In genomic region chr9:11335011-11335410, GRCh38 we compare ENCODE assay signal across 34 cellular contexts.
"Had no signal": no experiment of that assay in that cellular context is flagged by ENCODE, and none has a peak within 500 bp of the region (broad histone marks: within the 10 kb centered on the region; RNA-seq: fewer than 3 reads in every experiment).

No MANE protein-coding gene starts in this region.

- H3K9me3 Mint-ChIP-seq: activated CD4-positive, alpha-beta T cell treated with anti-CD3 and anti-CD28 coated beads, Interleukin-2, amount 10 ng/mL, durations not matched to agents 7 days and 5 days had no signal

- H3K27ac ChIP-seq: ascending aorta, WERI-Rb-1 had no signal

- H3K27me3 Mint-ChIP-seq: activated CD4-positive, alpha-beta memory T cell treated with anti-CD3 and anti-CD28 coated beads, Interleukin-2, amount 10 ng/mL, durations not matched to agents 7 days and 5 days; activated CD4-positive, alpha-beta T cell treated with anti-CD3 and anti-CD28 coated beads for 36 hours; activated CD4-positive, alpha-beta T cell treated with anti-CD3 and anti-CD28 coated beads, Interleukin-2, amount 10 ng/mL, durations not matched to agents 7 days and 5 days; activated CD8-positive, alpha-beta memory T cell treated with anti-CD3 and anti-CD28 coated beads, Interleukin-2, amount 10 ng/mL, durations not matched to agents 7 days and 5 days; activated naive CD4-positive, alpha-beta T cell treated with anti-CD3 and anti-CD28 coated beads, Interleukin-2, amount 10 ng/mL, durations not matched to agents 7 days and 5 days; activated naive CD4-positive, alpha-beta T cell treated with anti-CD3 and anti-CD28 coated beads, Interleukin-2, amount 50 U/mL, for 24 hours; activated naive CD8-positive, alpha-beta T cell; activated naive CD8-positive, alpha-beta T cell treated with anti-CD3 and anti-CD28 coated beads, Interleukin-2, amount 10 ng/mL, durations not matched to agents 7 days and 5 days; activated naive CD8-positive, alpha-beta T cell treated with anti-CD3 and anti-CD28 coated beads, Interleukin-2, amount 50 U/mL, for 24 hours; activated T-cell treated with anti-CD3 and anti-CD28 coated beads, Interleukin-2, amount 50 U/mL, for 24 hours; brain had no signal

- ATAC-seq: activated CD4-positive, alpha-beta T cell treated with anti-CD3 and anti-CD28 coated beads for 36 hours; activated CD4-positive, CD25-positive, alpha-beta regulatory T cell treated with anti-CD3 and anti-CD28 coated beads, Interleukin-2, amount 50 U/mL, for 24 hours; activated CD8-positive, alpha-beta memory T cell treated with anti-CD3 and anti-CD28 coated beads, Interleukin-2, amount 10 ng/mL, durations not matched to agents 7 days and 5 days; activated CD8-positive, alpha-beta T cell treated with anti-CD3 and anti-CD28 coated beads, Interleukin-2, amount 10 ng/mL, durations not matched to agents 7 days and 5 days; activated naive CD8-positive, alpha-beta T cell treated with anti-CD3 and anti-CD28 coated beads, Interleukin-2, amount 50 U/mL, for 24 hours; WTC11 had no signal

- H3K9me3 ChIP-seq: ascending aorta had no signal

- H3K27me3 ChIP-seq: ascending aorta had no signal

- H3K36me3 Mint-ChIP-seq: activated CD8-positive, alpha-beta memory T cell treated with anti-CD3 and anti-CD28 coated beads, Interleukin-2, amount 10 ng/mL, durations not matched to agents 7 days and 5 days; activated naive CD4-positive, alpha-beta T cell treated with anti-CD3 and anti-CD28 coated beads, Interleukin-2, amount 10 ng/mL, durations not matched to agents 7 days and 5 days; activated naive CD4-positive, alpha-beta T cell treated with anti-CD3 and anti-CD28 coated beads, Interleukin-2, amount 50 U/mL, for 24 hours; activated naive CD8-positive, alpha-beta T cell; activated naive CD8-positive, alpha-beta T cell treated with anti-CD3 and anti-CD28 coated beads, Interleukin-2, amount 10 ng/mL, durations not matched to agents 7 days and 5 days had no signal

- H3K4me3 ChIP-seq: ascending aorta had no signal

- DNase-seq: activated CD4-positive, alpha-beta memory T cell treated with anti-CD3 and anti-CD28 coated beads, Interleukin-2, amount 10 ng/mL, durations not matched to agents 7 days and 5 days; activated CD4-positive, alpha-beta T cell treated with anti-CD3 and anti-CD28 coated beads for 1 hour; activated CD4-positive, alpha-beta T cell treated with anti-CD3 and anti-CD28 coated beads for 36 hours; activated CD4-positive, alpha-beta T cell treated with anti-CD3 and anti-CD28 coated beads for 48 hours; activated CD4-positive, alpha-beta T cell treated with anti-CD3 and anti-CD28 coated beads, Interleukin-2, amount 10 ng/mL, durations not matched to agents 7 days and 5 days; activated CD4-positive, alpha-beta T cell treated with anti-CD3 and anti-CD28 coated beads, Interleukin-2, amount 50 U/mL, for 48 hours; activated CD4-positive, CD25-positive, alpha-beta regulatory T cell; activated CD8-positive, alpha-beta memory T cell treated with anti-CD3 and anti-CD28 coated beads for 24 hours; activated CD8-positive, alpha-beta memory T cell treated with anti-CD3 and anti-CD28 coated beads, Interleukin-2, amount 10 ng/mL, durations not matched to agents 7 days and 5 days; activated CD8-positive, alpha-beta memory T cell treated with anti-CD3 and anti-CD28 coated beads, Interleukin-2, amount 50 U/mL, for 48 hours; activated CD8-positive, alpha-beta T cell treated with anti-CD3 and anti-CD28 coated beads, Interleukin-2, amount 10 ng/mL, durations not matched to agents 7 days and 5 days; activated effector memory CD4-positive, alpha-beta T cell treated with Interleukin-2 at 50 U/mL for 16 hours; activated gamma-delta T cell; activated naive CD4-positive, alpha-beta T cell treated with anti-CD3 and anti-CD28 coated beads, Interleukin-2, amount 10 ng/mL, durations not matched to agents 7 days and 5 days; activated naive CD4-positive, alpha-beta T cell treated with Interleukin-2 at 50 U/mL for 16 hours; activated naive CD8-positive, alpha-beta T cell treated with anti-CD3 and anti-CD28 coated beads, Interleukin-2, amount 10 ng/mL, durations not matched to agents 7 days and 5 days; activated naive CD8-positive, alpha-beta T cell treated with anti-CD3 and anti-CD28 coated beads, Interleukin-2, amount 50 U/mL, for 24 hours; activated T-cell treated with anti-CD3 and anti-CD28 coated beads, Interleukin-2, amount 50 U/mL, for 24 hours; amygdala; anterior cingulate cortex; central memory CD4-positive, alpha-beta T cell; T-helper 1 cell; T-helper 2 cell; T-helper 9 cell; WERI-Rb-1 had no signal

- H3K4me1 Mint-ChIP-seq: activated CD4-positive, alpha-beta memory T cell treated with anti-CD3 and anti-CD28 coated beads, Interleukin-2, amount 10 ng/mL, durations not matched to agents 7 days and 5 days; activated CD4-positive, alpha-beta T cell treated with anti-CD3 and anti-CD28 coated beads for 36 hours; activated CD8-positive, alpha-beta memory T cell treated with anti-CD3 and anti-CD28 coated beads, Interleukin-2, amount 10 ng/mL, durations not matched to agents 7 days and 5 days; activated naive CD4-positive, alpha-beta T cell treated with anti-CD3 and anti-CD28 coated beads, Interleukin-2, amount 10 ng/mL, durations not matched to agents 7 days and 5 days; activated naive CD4-positive, alpha-beta T cell treated with anti-CD3 and anti-CD28 coated beads, Interleukin-2, amount 50 U/mL, for 24 hours; activated naive CD8-positive, alpha-beta T cell treated with anti-CD3 and anti-CD28 coated beads, Interleukin-2, amount 50 U/mL, for 24 hours; brain; WTC11 had no signal

- H3K36me3 ChIP-seq: ascending aorta, WERI-Rb-1 had no signal

- H3K4me1 ChIP-seq: ascending aorta had no signal

- FAIRE-seq: TTC549 had no signal

- H3K4me3 Mint-ChIP-seq: activated CD4-positive, alpha-beta memory T cell treated with anti-CD3 and anti-CD28 coated beads, Interleukin-2, amount 10 ng/mL, durations not matched to agents 7 days and 5 days; activated CD4-positive, alpha-beta T cell treated with anti-CD3 and anti-CD28 coated beads for 36 hours; activated CD4-positive, alpha-beta T cell treated with anti-CD3 and anti-CD28 coated beads, Interleukin-2, amount 10 ng/mL, durations not matched to agents 7 days and 5 days; activated CD8-positive, alpha-beta memory T cell treated with anti-CD3 and anti-CD28 coated beads, Interleukin-2, amount 10 ng/mL, durations not matched to agents 7 days and 5 days; activated CD8-positive, alpha-beta T cell treated with anti-CD3 and anti-CD28 coated beads, Interleukin-2, amount 10 ng/mL, durations not matched to agents 7 days and 5 days; activated naive CD4-positive, alpha-beta T cell treated with anti-CD3 and anti-CD28 coated beads, Interleukin-2, amount 10 ng/mL, durations not matched to agents 7 days and 5 days; activated naive CD4-positive, alpha-beta T cell treated with anti-CD3 and anti-CD28 coated beads, Interleukin-2, amount 50 U/mL, for 24 hours; activated naive CD8-positive, alpha-beta T cell; activated naive CD8-positive, alpha-beta T cell treated with anti-CD3 and anti-CD28 coated beads, Interleukin-2, amount 10 ng/mL, durations not matched to agents 7 days and 5 days; activated naive CD8-positive, alpha-beta T cell treated with anti-CD3 and anti-CD28 coated beads, Interleukin-2, amount 50 U/mL, for 24 hours; activated T-cell treated with anti-CD3 and anti-CD28 coated beads, Interleukin-2, amount 50 U/mL, for 24 hours; brain; T-helper 1 cell treated with Interleukin-12 subunit alpha and Interleukin-12 subunit beta and Interleukin-4 antibody, amounts not matched to agents 30 μg/mL and 1 μg/mL, for 36 hours; T-helper 2 cell treated with Interferon-gamma antibody and Interleukin-4, amounts not matched to agents 5 μg/mL and 100 μg/mL, for 36 hours; WTC11 had no signal
